ENCODE assay signal across 9 cellular contexts in genomic region chr20:22312744-22313346, GRCh38.
A peak's percentile ranks its signal among the peaks of the same experiment; 100 is the strongest.
DNase-seq lines count a peak whose midpoint lies in the region; ATAC-seq and TF ChIP-seq lines count a peak whose summit lies in the region.
"Had no signal": no experiment of that assay in that cellular context is flagged by ENCODE, and none has a peak within 500 bp of the region (broad histone marks: within the 10 kb centered on the region; RNA-seq: fewer than 3 reads in every experiment).

No MANE protein-coding gene starts in this region.

- no peaks in the 10 kb centered on the region for H3K36me3 ChIP-seq in gastrocnemius medialis
- H3K36me3 ChIP-seq: HAP-1 had no signal

- no peak overlapping the region for H3K27ac ChIP-seq in gastrocnemius medialis

- peak; percentile 61 for TF ChIP-seq CTCF in GM12873 (IDR thresholded peaks at IDR 0.05; ENCODE audit: insufficient read depth, low read depth, low read length, missing control alignments)
- peak; percentile 59 for TF ChIP-seq CTCF in foreskin fibroblast (IDR thresholded peaks at IDR 0.05; ENCODE audit: low read depth, low read length)
- peak in 3 of 5 experiments; percentile 3 to 48 (median 39) for TF ChIP-seq CTCF in gastrocnemius medialis (IDR thresholded peaks at IDR 0.05 in 4 of 5, conservative IDR thresholded peaks at IDR 0.05 in 1 of 5)

- H3K9me3 ChIP-seq in gastrocnemius medialis: no peaks in the 10 kb centered on the region
- H3K9me3 ChIP-seq: HAP-1 had no signal

- H3K4me1 ChIP-seq in gastrocnemius medialis: no peaks in the 10 kb centered on the region
- H3K4me1 ChIP-seq: HAP-1 had no signal

- H3K4me3 ChIP-seq in foreskin fibroblast (ENCODE audit: low read depth in 1 of 2, low read length in 2 of 2) (no peak overlapping the region), gastrocnemius medialis (no peak overlapping the region)
- H3K4me3 ChIP-seq: HAP-1 had no signal

- no peaks in the 10 kb centered on the region for H3K27me3 ChIP-seq in gastrocnemius medialis

- intact Hi-C loops in gastrocnemius medialis (cut with DNase I; ENCODE audit: low total_unique reads): no loop called here

- in situ Hi-C loops in ACHN (cut with HindIII; ENCODE audit: low pct_ligation_motif_present, low pct_unique_long_range_greater_than_20kb, low sequenced_read_pairs): no loop called here
- in situ Hi-C loops in gastrocnemius medialis (cut with MboI; ENCODE audit: low sequenced_read_pairs in 4 of 4): loop anchor here in 2 of 4 donors (25.0 kb wide), 2 partner anchors 601 to 674 kb away; partner anchors contain the start of gene PAX1 (in 2 of the 2)

- no peak for TF ChIP-seq POLR2A in gastrocnemius medialis (IDR thresholded peaks at IDR 0.05)

- DNase-seq in ACHN (peak; percentile 36), OCI-M1 (lab: John Stamatoyannopoulos, UW) (peak; percentile 44), foreskin fibroblast (peak; percentile 4), gastrocnemius medialis (no peak)

- ATAC-seq in gastrocnemius medialis (no peak), HG03135 (IDR thresholded peaks at IDR 0.05; ENCODE audit: unreplicated experiment) (no peak), GM18517 (IDR thresholded peaks at IDR 0.05; ENCODE audit: unreplicated experiment) (no peak), HG03025 (IDR thresholded peaks at IDR 0.05; ENCODE audit: low FRiP score, unreplicated experiment) (no peak)

Comparison
In these comparisons a context has a peak if more than half of its experiments do, and no peak if none do; other contexts are left out.
1. DNase-seq: peak in ACHN (single experiment), OCI-M1 (single experiment) and foreskin fibroblast (2 of 2); none in gastrocnemius medialis (0 of 2).
2. Peak in every context shown above with its lines, with median percentiles within 50 percentile points of each other: CTCF ChIP-seq.